In genomic region chr2:68689553-68690537, GRCh38 we compare ENCODE assay signal across 10 cellular contexts. TPM values are rescaled to one million over a fixed set of nuclear protein-coding genes. Genes with fewer than 3 reads are reported as not detected.
DNase-seq lines count a peak whose midpoint lies in the region; ATAC-seq, FAIRE-seq and TF ChIP-seq lines count a peak whose summit lies in the region.
"Had no signal": no experiment of that assay in that cellular context is flagged by ENCODE, and none has a peak within 500 bp of the region (broad histone marks: within the 10 kb centered on the region; RNA-seq: fewer than 3 reads in every experiment).

No MANE protein-coding gene starts in this region.

- H2AFZ ChIP-seq in SK-N-SH (ENCODE audit: low read depth): no peak overlapping the region

- no peak overlapping the region for H3K4me3 ChIP-seq in SK-N-SH (ENCODE audit: low read depth in 2 of 2, low read length in 1 of 2)
- H3K4me3 ChIP-seq: A549, SJSA1 had no signal

- H4K20me1 ChIP-seq in SK-N-SH (ENCODE audit: insufficient read depth): no peaks in the 10 kb centered on the region

- POLR2A ChIA-PET in SK-N-SH (lab: Yijun Ruan, JAX): no interaction called here

- no peak overlapping the region for H3K4me2 ChIP-seq in SK-N-SH
- H3K4me2 ChIP-seq: A549 had no signal

- DNase-seq in activated CD4-positive, alpha-beta T cell treated with anti-CD3 and anti-CD28 coated beads for 48 hours: peak; percentile 35
- DNase-seq in activated CD4-positive, alpha-beta T cell treated with anti-CD3 and anti-CD28 coated beads for 1 hour: no peak
- DNase-seq in OCI-M2 (lab: John Stamatoyannopoulos, UW; ENCODE audit: unreplicated experiment): peak; percentile 34
- DNase-seq in pons (ENCODE audit: low spot score): peak; percentile 68
- DNase-seq in H4 (ENCODE audit: low spot score): no peak
- DNase-seq in D721Med (ENCODE audit: insufficient read length, low spot score): no peak
- DNase-seq in SK-N-SH: no peak

- 49% methylated on average over 7 of the region's 7 CpGs for WGBS in SK-N-SH (ENCODE audit: low lambda C conversion rate)

- no peaks in the 10 kb centered on the region for H3F3A ChIP-seq in SK-N-SH (replicated peaks; ENCODE audit: insufficient read depth)

- H3K27ac ChIP-seq in SK-N-SH (ENCODE audit: low read depth in 2 of 2, low read length in 1 of 2): no peak overlapping the region
- H3K27ac ChIP-seq: A549, SJSA1 had no signal

- H3K27me3 ChIP-seq in SK-N-SH (ENCODE audit: insufficient read depth): no peaks in the 10 kb centered on the region
- H3K27me3 ChIP-seq: SJSA1 had no signal

- ATAC-seq in HG02970 (IDR thresholded peaks at IDR 0.05; ENCODE audit: low FRiP score, unreplicated experiment): peak; percentile 92
- ATAC-seq: A549 had no signal

- TF ChIP-seq EP300 in SK-N-SH (IDR thresholded peaks at IDR 0.05; ENCODE audit: borderline replicate concordance in 1 of 2, low read depth in 1 of 2, low read length in 1 of 2): no peak

- TF ChIP-seq CTCF in D721Med (IDR thresholded peaks at IDR 0.05; ENCODE audit: insufficient read depth, missing control alignments): no peak
- TF ChIP-seq CTCF in SK-N-SH (IDR thresholded peaks at IDR 0.05): no peak

- H3K9me2 ChIP-seq in SK-N-SH: no peaks in the 10 kb centered on the region

- H3K9ac ChIP-seq in SK-N-SH: no peak overlapping the region

- no peak for TF ChIP-seq RAD21 in SK-N-SH (IDR thresholded peaks at IDR 0.05; ENCODE audit: low read length)

- no peak for FAIRE-seq in D721Med (lab: Jason Lieb, UNC)

- CTCF ChIA-PET in SK-N-SH (lab: Yijun Ruan, JAX): interaction anchor here (1.8 to 2.0 kb wide), 2 partner anchors 19 to 94 kb away, joined by 6 to 10 read pairs; no protein-coding TSS in a partner anchor

- H3K36me3 ChIP-seq in SK-N-SH (replicated peaks in 1 of 2; ENCODE audit: control insufficient read depth in 1 of 2, insufficient read depth in 2 of 2, low read length in 1 of 2): no peaks in the 10 kb centered on the region
- H3K36me3 ChIP-seq: SJSA1 had no signal

- peaks cover 0 to 5% of the 10 kb centered on the region in 2 experiments; a peak in 3 of 4 replicates for H3K4me1 ChIP-seq in SK-N-SH (ENCODE audit: control insufficient read depth in 1 of 2, insufficient read depth in 2 of 2, low read depth in 1 of 2, low read length in 1 of 2)
- H3K4me1 ChIP-seq: A549, SJSA1 had no signal

- H3K9me3 ChIP-seq in SK-N-SH: no peaks in the 10 kb centered on the region
- H3K9me3 ChIP-seq: A549, SJSA1 had no signal

- no peaks in the 10 kb centered on the region for H3K79me2 ChIP-seq in SK-N-SH (ENCODE audit: insufficient read depth)

TF ChIP-seq in SK-N-SH, 30 proteins besides CTCF, POLR2A, EP300 and RAD21:
- TF ChIP-seq POLR2AphosphoS5 (IDR thresholded peaks at IDR 0.05; ENCODE audit: low read depth, low read length) (no peak), FOXJ3 (CRISPR knock-in tag; IDR thresholded peaks at IDR 0.05) (no peak), RFX5 (IDR thresholded peaks at IDR 0.05; ENCODE audit: low read length) (no peak), FOXM1 (IDR thresholded peaks at IDR 0.05; ENCODE audit: low read depth) (no peak), YY1 (IDR thresholded peaks at IDR 0.05; ENCODE audit: low read depth) (no peak), GABPA (IDR thresholded peaks at IDR 0.05; ENCODE audit: low read depth) (no peak), FOSL2 (IDR thresholded peaks at IDR 0.05; ENCODE audit: borderline replicate concordance, low read depth) (no peak), USF2 (IDR thresholded peaks at IDR 0.05; ENCODE audit: borderline replicate concordance, low read depth, low read length) (no peak), TCF12 (IDR thresholded peaks at IDR 0.05) (no peak), GATA2 (CRISPR knock-in tag; IDR thresholded peaks at IDR 0.05) (no peak), MAX (IDR thresholded peaks at IDR 0.05; ENCODE audit: low read depth) (no peak)
- TF ChIP-seq, protein P1, sequence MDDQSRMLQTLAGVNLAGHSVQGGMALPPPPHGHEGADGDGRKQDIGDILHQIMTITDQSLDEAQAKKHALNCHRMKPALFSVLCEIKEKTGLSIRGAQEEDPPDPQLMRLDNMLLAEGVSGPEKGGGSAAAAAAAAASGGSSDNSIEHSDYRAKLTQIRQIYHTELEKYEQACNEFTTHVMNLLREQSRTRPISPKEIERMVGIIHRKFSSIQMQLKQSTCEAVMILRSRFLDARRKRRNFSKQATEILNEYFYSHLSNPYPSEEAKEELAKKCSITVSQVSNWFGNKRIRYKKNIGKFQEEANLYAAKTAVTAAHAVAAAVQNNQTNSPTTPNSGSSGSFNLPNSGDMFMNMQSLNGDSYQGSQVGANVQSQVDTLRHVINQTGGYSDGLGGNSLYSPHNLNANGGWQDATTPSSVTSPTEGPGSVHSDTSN (IDR thresholded peaks at IDR 0.05): no peak
- TF ChIP-seq, protein P2, sequence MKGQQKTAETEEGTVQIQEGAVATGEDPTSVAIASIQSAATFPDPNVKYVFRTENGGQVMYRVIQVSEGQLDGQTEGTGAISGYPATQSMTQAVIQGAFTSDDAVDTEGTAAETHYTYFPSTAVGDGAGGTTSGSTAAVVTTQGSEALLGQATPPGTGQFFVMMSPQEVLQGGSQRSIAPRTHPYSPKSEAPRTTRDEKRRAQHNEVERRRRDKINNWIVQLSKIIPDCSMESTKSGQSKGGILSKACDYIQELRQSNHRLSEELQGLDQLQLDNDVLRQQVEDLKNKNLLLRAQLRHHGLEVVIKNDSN (IDR thresholded peaks at IDR 0.05; ENCODE audit: borderline replicate concordance, low read depth): no peak

RNA-seq across cellular contexts. Expression of gene ARHGAP25, which starts 44.8 kb away (rescaled TPM):
- total RNA-seq in H4 (2014; rRNA removed; shearing (Covaris generic)): 0.49 and 0.56 TPM in 2 replicates
- not detected in 2 replicates for polyA plus RNA-seq in SK-N-SH (2012; rRNA removed)
- polyA plus RNA-seq in SK-N-SH (2012; cell fraction: cytosol; rRNA removed): not detected in 2 replicates
- not detected in 2 replicates for polyA plus RNA-seq in SK-N-SH (2012; cell fraction: nucleus; rRNA removed)
- total RNA-seq: SJSA1 had no signal

RNA-seq across cellular contexts. Expression of gene PROKR1, which starts 46.5 kb away (rescaled TPM):
- total RNA-seq in H4 (2014; rRNA removed; shearing (Covaris generic)): not detected in 2 replicates
- polyA plus RNA-seq in SK-N-SH (2012; rRNA removed): not detected in 2 replicates
- polyA plus RNA-seq in SK-N-SH (2012; cell fraction: cytosol; rRNA removed): not detected in 2 replicates
- 0.05 and 0.06 TPM in 2 replicates for polyA plus RNA-seq in SK-N-SH (2012; cell fraction: nucleus; rRNA removed)
- polyA plus RNA-seq: A549 had no signal

Comparison
In these comparisons a context has a peak if more than half of its experiments do, and no peak if none do; other contexts are left out.
1. DNase-seq: peak in activated CD4-positive, alpha-beta T cell treated with anti-CD3 and anti-CD28 coated beads for 48 hours (single experiment), OCI-M2 (single experiment) and pons (single experiment); none in activated CD4-positive, alpha-beta T cell treated with anti-CD3 and anti-CD28 coated beads for 1 hour (single experiment), H4 (single experiment), D721Med (single experiment) and SK-N-SH (single experiment).